ENCODE assay signal across 1 cellular context in genomic region chr17:62774338-62774737, GRCh38.
TF ChIP-seq lines count a peak whose summit lies in the region.

No MANE protein-coding gene starts in this region.

TF ChIP-seq in IMR-90, 13 proteins besides CTCF, POLR2A, EP300 and RAD21:
- TF ChIP-seq CHD1 (IDR thresholded peaks at IDR 0.05; ENCODE audit: low read depth, low read length) (no peak), RCOR1 (IDR thresholded peaks at IDR 0.05; ENCODE audit: insufficient replicate concordance, low read length) (no peak), NFE2L2 (IDR thresholded peaks at IDR 0.05; ENCODE audit: low read depth, low read length) (no peak), MXI1 (IDR thresholded peaks at IDR 0.05; ENCODE audit: borderline replicate concordance, low read depth, low read length) (no peak), SMC3 (IDR thresholded peaks at IDR 0.05; ENCODE audit: low read depth, low read length) (no peak), MAZ (IDR thresholded peaks at IDR 0.05; ENCODE audit: borderline replicate concordance, low read depth, low read length) (no peak), CEBPB (IDR thresholded peaks at IDR 0.05; ENCODE audit: low read depth, low read length) (no peak), ELK1 (IDR thresholded peaks at IDR 0.05; ENCODE audit: borderline replicate concordance, low read depth, low read length) (no peak), RFX5 (IDR thresholded peaks at IDR 0.05; ENCODE audit: low read depth, low read length) (no peak), FOS (IDR thresholded peaks at IDR 0.05; ENCODE audit: low read depth, low read length) (no peak), MAFK (IDR thresholded peaks at IDR 0.05; ENCODE audit: low read depth, low read length) (no peak), BHLHE40 (IDR thresholded peaks at IDR 0.05; ENCODE audit: low read depth, low read length) (no peak)
